In the genomic region with DNA sequence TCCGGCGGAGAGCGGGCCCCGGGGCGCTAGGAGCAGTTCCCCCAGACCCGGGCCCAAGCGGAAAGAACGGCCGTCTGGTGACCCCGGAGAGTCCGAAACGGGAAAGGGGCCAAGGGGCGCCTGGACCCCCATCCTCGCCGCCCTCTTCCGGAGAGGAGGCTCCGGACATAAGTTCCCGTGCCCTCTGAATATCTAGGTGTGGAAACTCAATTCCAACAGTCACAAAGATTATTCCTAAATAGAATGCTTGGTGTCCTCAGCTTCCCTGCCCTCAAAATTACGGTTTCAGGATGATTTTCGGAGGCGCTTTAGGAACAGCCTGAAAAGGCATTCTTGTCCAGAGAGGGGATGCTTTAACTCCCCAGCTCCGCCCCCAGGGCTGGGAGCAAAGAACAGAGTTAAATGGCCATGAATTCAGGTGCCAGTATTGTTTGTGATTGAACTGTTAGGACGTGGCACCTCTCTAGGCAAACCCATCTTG, we compare ENCODE assay signal across 8 cellular contexts. TPM values are rescaled to one million over a fixed set of nuclear protein-coding genes. Genes with fewer than 3 reads are reported as not detected.
DNase-seq lines count a peak whose midpoint lies in the region; ATAC-seq and TF ChIP-seq lines count a peak whose summit lies in the region.

No MANE protein-coding gene starts in this region.

- H3K27me3 ChIP-seq in tibial nerve: no peaks in the 10 kb centered on the region

- peak overlapping the region; percentile 72 for H3K4me3 Mint-ChIP-seq in activated CD4-positive, alpha-beta T cell treated with anti-CD3 and anti-CD28 coated beads, Interleukin-2, amount 10 ng/mL, durations not matched to agents 24 days and 14 days
- H3K4me3 Mint-ChIP-seq in activated CD8-positive, alpha-beta T cell treated with anti-CD3 and anti-CD28 coated beads, Interleukin-2, amount 10 ng/mL, durations not matched to agents 7 days and 5 days: no peak overlapping the region

- CTCF ChIA-PET in activated CD8-positive, alpha-beta T cell treated with anti-CD3 and anti-CD28 coated beads, Interleukin-2, amount 10 ng/mL, durations not matched to agents 7 days and 5 days (lab: Charles Lee): no interaction called here

- H3K9me3 ChIP-seq in tibial nerve: no peaks in the 10 kb centered on the region

- no peak for TF ChIP-seq CTCF in tibial nerve (IDR thresholded peaks at IDR 0.05)

- ATAC-seq in activated CD4-positive, CD25-positive, alpha-beta regulatory T cell treated with anti-CD3 and anti-CD28 coated beads, Interleukin-2, amount 50 U/mL, for 24 hours: no peak
- ATAC-seq in activated CD8-positive, alpha-beta T cell treated with anti-CD3 and anti-CD28 coated beads, Interleukin-2, amount 10 ng/mL, durations not matched to agents 7 days and 5 days: no peak

- H3K4me1 ChIP-seq in tibial nerve: peaks cover 0 to 47% (median 13%) of the 10 kb centered on the region in 4 donors

- H3K27ac Mint-ChIP-seq in activated CD4-positive, alpha-beta T cell treated with anti-CD3 and anti-CD28 coated beads, Interleukin-2, amount 10 ng/mL, durations not matched to agents 24 days and 14 days: no peak overlapping the region
- H3K27ac Mint-ChIP-seq in activated CD8-positive, alpha-beta T cell treated with anti-CD3 and anti-CD28 coated beads, Interleukin-2, amount 10 ng/mL, durations not matched to agents 7 days and 5 days: no peak overlapping the region

- no peaks in the 10 kb centered on the region for H3K9me3 Mint-ChIP-seq in activated CD4-positive, alpha-beta T cell treated with anti-CD3 and anti-CD28 coated beads, Interleukin-2, amount 10 ng/mL, durations not matched to agents 24 days and 14 days
- no peaks in the 10 kb centered on the region for H3K9me3 Mint-ChIP-seq in activated CD8-positive, alpha-beta T cell treated with anti-CD3 and anti-CD28 coated beads, Interleukin-2, amount 10 ng/mL, durations not matched to agents 7 days and 5 days (ENCODE audit: insufficient read depth)

- H3K27me3 Mint-ChIP-seq in activated CD4-positive, alpha-beta T cell treated with anti-CD3 and anti-CD28 coated beads, Interleukin-2, amount 10 ng/mL, durations not matched to agents 24 days and 14 days: peaks cover 58% of the 10 kb centered on the region
- H3K27me3 Mint-ChIP-seq in activated CD8-positive, alpha-beta T cell treated with anti-CD3 and anti-CD28 coated beads, Interleukin-2, amount 10 ng/mL, durations not matched to agents 7 days and 5 days (ENCODE audit: low read depth): peaks cover 51% of the 10 kb centered on the region

- TF ChIP-seq POLR2A in tibial nerve (IDR thresholded peaks at IDR 0.05): no peak

- DNase-seq in activated CD4-positive, alpha-beta T cell treated with anti-CD3 and anti-CD28 coated beads, Interleukin-2, amount 10 ng/mL, durations not matched to agents 24 days and 14 days: no peak
- no peak for DNase-seq in activated CD4-positive, alpha-beta T cell treated with anti-CD3 and anti-CD28 coated beads, Interleukin-2, amount 50 U/mL, for 1 hour
- DNase-seq in astrocyte of the hippocampus (ENCODE audit: low read depth, low spot score) (peak; percentile 54), left kidney (ENCODE audit: low read depth, low spot score) (peak; percentile 78), tibial nerve (ENCODE audit: low spot score in 2 of 2) (no peak), LoVo (ENCODE audit: low spot score) (no peak)
- no peak for DNase-seq in activated CD8-positive, alpha-beta T cell treated with anti-CD3 and anti-CD28 coated beads, Interleukin-2, amount 10 ng/mL, durations not matched to agents 7 days and 5 days

- peak overlapping the region; percentile 65 to 90 (median 84) for H3K4me3 ChIP-seq in tibial nerve

- H3K36me3 ChIP-seq in tibial nerve: no peaks in the 10 kb centered on the region

- POLR2A ChIA-PET in activated CD8-positive, alpha-beta T cell treated with anti-CD3 and anti-CD28 coated beads, Interleukin-2, amount 10 ng/mL, durations not matched to agents 7 days and 5 days (lab: Charles Lee): no interaction called here

- H3K27ac ChIP-seq in tibial nerve: peak overlapping the region; percentile 91 to 97 (median 96)

- WGBS in tibial nerve, 2 donors: 10 to 11% methylated on average over 19 to 21 of the region's 23 CpGs

- peaks cover 7% of the 10 kb centered on the region for H3K4me1 Mint-ChIP-seq in activated CD4-positive, alpha-beta T cell treated with anti-CD3 and anti-CD28 coated beads, Interleukin-2, amount 10 ng/mL, durations not matched to agents 24 days and 14 days
- H3K4me1 Mint-ChIP-seq in activated CD8-positive, alpha-beta T cell treated with anti-CD3 and anti-CD28 coated beads, Interleukin-2, amount 10 ng/mL, durations not matched to agents 7 days and 5 days (ENCODE audit: low read depth): peaks cover 11% of the 10 kb centered on the region

- no peaks in the 10 kb centered on the region for H3K36me3 Mint-ChIP-seq in activated CD4-positive, alpha-beta T cell treated with anti-CD3 and anti-CD28 coated beads, Interleukin-2, amount 10 ng/mL, durations not matched to agents 24 days and 14 days (ENCODE audit: low read depth)
- H3K36me3 Mint-ChIP-seq in activated CD8-positive, alpha-beta T cell treated with anti-CD3 and anti-CD28 coated beads, Interleukin-2, amount 10 ng/mL, durations not matched to agents 7 days and 5 days (ENCODE audit: low read depth): no peaks in the 10 kb centered on the region

- TF ChIP-seq EP300 in tibial nerve (IDR thresholded peaks at IDR 0.05): no peak

- intact Hi-C loops in activated CD4-positive, alpha-beta T cell treated with anti-CD3 and anti-CD28 coated beads, Interleukin-2, amount 10 ng/mL, durations not matched to agents 24 days and 14 days (cut with micrococcal nuclease): no loop called here

RNA-seq across cellular contexts. Expression of a gene that starts 0.7 kb away (rescaled TPM):
- total RNA-seq in activated CD4-positive, alpha-beta T cell treated with anti-CD3 and anti-CD28 coated beads, Interleukin-2, amount 10 ng/mL, durations not matched to agents 24 days and 14 days: 0.05 and 0.30 TPM in 2 replicates
- total RNA-seq in tibial nerve: 10 to 100 TPM; 19.7 to 48.9 (median 27.4) TPM
- under 1 TPM in 1 of 2 experiments, not detected in 1; 0.34 TPM for total RNA-seq in activated CD8-positive, alpha-beta T cell treated with anti-CD3 and anti-CD28 coated beads, Interleukin-2, amount 10 ng/mL, durations not matched to agents 7 days and 5 days

Comparison
In these comparisons a context has a peak if more than half of its experiments do, and no peak if none do; other contexts are left out.
1. DNase-seq: peak in astrocyte of the hippocampus (single experiment) and left kidney (single experiment); none in activated CD4-positive, alpha-beta T cell treated with anti-CD3 and anti-CD28 coated beads, Interleukin-2, amount 10 ng/mL, durations not matched to agents 24 days and 14 days (single experiment), activated CD4-positive, alpha-beta T cell treated with anti-CD3 and anti-CD28 coated beads, Interleukin-2, amount 50 U/mL, for 1 hour (single experiment), tibial nerve (0 of 2), LoVo (single experiment) and activated CD8-positive, alpha-beta T cell treated with anti-CD3 and anti-CD28 coated beads, Interleukin-2, amount 10 ng/mL, durations not matched to agents 7 days and 5 days (single experiment).
2. RNA of a gene that starts 0.7 kb away (total RNA-seq): 19.7 to 48.9 TPM in tibial nerve; 0.34 TPM in activated CD8-positive, alpha-beta T cell treated with anti-CD3 and anti-CD28 coated beads, Interleukin-2, amount 10 ng/mL, durations not matched to agents 7 days and 5 days and 0.05 to 0.30 TPM in activated CD4-positive, alpha-beta T cell treated with anti-CD3 and anti-CD28 coated beads, Interleukin-2, amount 10 ng/mL, durations not matched to agents 24 days and 14 days; every median in the first group is over 10 times any median in the second.